In genomic region chr12:131598717-131599116, GRCh38 we compare ENCODE assay signal across 13 cellular contexts.
"Had no signal": no experiment of that assay in that cellular context is flagged by ENCODE, and none has a peak within 500 bp of the region (broad histone marks: within the 10 kb centered on the region; RNA-seq: fewer than 3 reads in every experiment).

No MANE protein-coding gene starts in this region.

- H3K9me3 Mint-ChIP-seq: nephron progenitor cell; stimulated activated naive CD8-positive, alpha-beta T cell treated with anti-CD3 and anti-CD28 coated beads, Interleukin-15, Interleukin-2, amounts not matched to agents 100 ng/mL and 50 ng/mL, for 24 hours had no signal

- H3K27ac Mint-ChIP-seq: activated naive CD4-positive, alpha-beta T cell treated with anti-CD3 and anti-CD28 coated beads, Interleukin-2, amount 50 U/mL, for 72 hours; nephron progenitor cell; progenitor cell of endocrine pancreas; stimulated activated naive CD8-positive, alpha-beta T cell treated with anti-CD3 and anti-CD28 coated beads, Interleukin-15, Interleukin-2, amounts not matched to agents 100 ng/mL and 50 ng/mL, for 24 hours had no signal

- DNase-seq: activated CD4-positive, CD25-positive, alpha-beta regulatory T cell treated with anti-CD3 and anti-CD28 coated beads, Interleukin-2, amount 50 U/mL, for 72 hours; activated gamma-delta T cell treated with Interleukin-2 at 50 U/mL for 16 hours; adrenal gland; cerebellar nuclear complex; cortex of kidney; islet precursor cell; nephron progenitor cell; stimulated activated CD4-positive, alpha-beta T cell treated with anti-CD3 and anti-CD28 coated beads, Interleukin-12 subunit alpha, Interleukin-12 subunit beta, amount 100 ng/mL, for 4 hours; stimulated activated CD4-positive, alpha-beta T cell treated with anti-CD3 and anti-CD28 coated beads, Interleukin-2, amount 100 ng/mL, for 24 hours; T-helper 1 cell had no signal

- H3K36me3 Mint-ChIP-seq: activated naive CD4-positive, alpha-beta T cell treated with anti-CD3 and anti-CD28 coated beads, Interleukin-2, amount 50 U/mL, for 72 hours had no signal

- H3K4me3 Mint-ChIP-seq: nephron progenitor cell; stimulated activated naive CD8-positive, alpha-beta T cell treated with anti-CD3 and anti-CD28 coated beads, Interleukin-15, Interleukin-2, amounts not matched to agents 100 ng/mL and 50 ng/mL, for 24 hours had no signal

- H3K27me3 Mint-ChIP-seq: stimulated activated naive CD8-positive, alpha-beta T cell treated with anti-CD3 and anti-CD28 coated beads, Interleukin-15, Interleukin-2, amounts not matched to agents 100 ng/mL and 50 ng/mL, for 24 hours had no signal

- ATAC-seq: activated naive CD4-positive, alpha-beta T cell treated with anti-CD3 and anti-CD28 coated beads, Interleukin-2, amount 50 U/mL, for 72 hours had no signal
